Comparison of ENCODE assay signal across 7 cellular contexts in the genomic region with DNA sequence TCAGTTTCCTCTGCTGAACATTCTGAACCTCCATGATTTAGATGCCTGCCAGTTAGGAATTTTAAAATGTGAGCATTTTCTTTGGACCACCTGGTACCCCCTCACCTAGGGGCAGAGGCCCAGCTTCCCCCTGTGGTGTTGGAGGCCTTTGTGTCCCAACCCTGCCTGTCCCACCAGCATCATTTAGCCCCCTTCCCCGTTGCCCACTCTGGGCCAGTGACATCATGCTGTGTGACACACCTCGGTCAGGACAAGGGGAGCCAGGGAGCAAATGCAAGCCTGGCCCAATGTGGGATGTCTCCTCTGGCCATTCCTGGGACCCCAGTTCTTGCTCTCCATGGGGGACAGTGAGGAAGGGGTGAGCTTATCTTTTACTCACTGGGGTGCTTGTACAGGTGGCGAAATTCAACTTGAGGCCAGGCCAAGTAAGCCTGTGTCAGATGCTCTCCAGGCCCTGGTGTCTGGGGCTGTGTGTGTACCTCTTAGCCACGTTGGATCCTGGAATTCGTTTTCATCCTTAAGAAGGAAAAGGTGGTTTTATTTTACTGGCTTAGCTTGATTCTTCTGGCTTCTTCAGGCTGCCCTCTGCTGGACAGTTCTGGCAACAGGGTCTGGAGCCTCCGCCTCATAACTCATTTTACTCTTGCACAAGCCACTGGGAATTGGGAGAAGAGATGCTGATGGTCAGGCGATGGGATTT. TPM values are rescaled to one million over a fixed set of nuclear protein-coding genes. Genes with fewer than 3 reads are reported as not detected.
A peak's percentile ranks its signal among the peaks of the same experiment; 100 is the strongest.
DNase-seq lines count a peak whose midpoint lies in the region; ATAC-seq and TF ChIP-seq lines count a peak whose summit lies in the region.

No MANE protein-coding gene starts in this region.

- no peak overlapping the region for H2AK5ac ChIP-seq in IMR-90 (ENCODE audit: low read depth, low read length)
- no peak overlapping the region for H2AK5ac ChIP-seq in mesendoderm (ENCODE audit: low read length)

- H3K9me3 Mint-ChIP-seq in endodermal cell, result no peaks in the 10 kb centered on the region

- H2BK20ac ChIP-seq in IMR-90 (ENCODE audit: low read depth, low read length), result no peak overlapping the region

- no peaks in the 10 kb centered on the region for H4K20me1 ChIP-seq in IMR-90 (ENCODE audit: insufficient read depth, low read length)

- POLR2A ChIA-PET in IMR-90 (lab: Charles Lee; ENCODE audit: unreplicated experiment), result no interaction called here

- intact Hi-C loops in IMR-90 (cut with micrococcal nuclease) (loop anchor here (1.0 kb wide), 1 partner anchor 202 kb away; no protein-coding TSS in a partner anchor), vagina (cut with DNase I) (no loop called here)

- no peaks in the 10 kb centered on the region for H3K4me1 Mint-ChIP-seq in endodermal cell

- H3K9me1 ChIP-seq in IMR-90 (ENCODE audit: insufficient read depth, low read length), result no peaks in the 10 kb centered on the region

- no TSS peak for BruUV-seq in IMR-90 (replicated peaks; lab: Mats Ljungman, UMichigan)

- H2BK120ac ChIP-seq in IMR-90 (ENCODE audit: low read depth, low read length), result no peak overlapping the region
- H2BK120ac ChIP-seq in mesendoderm (ENCODE audit: low read depth, low read length), result no peak overlapping the region

- H3K4me3 Mint-ChIP-seq in endodermal cell, result no peak overlapping the region

- H3K9ac ChIP-seq in IMR-90 (ENCODE audit: low read depth, low read length) (no peak overlapping the region), endodermal cell (ENCODE audit: extremely low read depth, low read length, poor library complexity, severe bottlenecking) (no peak overlapping the region), mesendoderm (ENCODE audit: low read length) (no peak overlapping the region)

- no peak overlapping the region for H3K18ac ChIP-seq in IMR-90 (ENCODE audit: low read depth, low read length)
- no peak overlapping the region for H3K18ac ChIP-seq in mesendoderm (ENCODE audit: low read length)

- H3K27ac ChIP-seq in IMR-90 (ENCODE audit: insufficient read depth, low read length) (no peak overlapping the region), SJSA1 (no peak overlapping the region), endodermal cell (ENCODE audit: low read depth, low read length) (no peak overlapping the region), mesendoderm (ENCODE audit: low read depth, low read length) (no peak overlapping the region), vagina (no peak overlapping the region)

- H3K36me3 Mint-ChIP-seq in endodermal cell (ENCODE audit: low read depth), result peaks cover 88% of the 10 kb centered on the region

- dilution Hi-C loops in IMR-90 (cut with HindIII; ENCODE audit: low sequenced_read_pairs, unreplicated experiment), result loop anchor here (25.0 kb wide), 1 partner anchor 205 kb away; no protein-coding TSS in a partner anchor

- H2BK15ac ChIP-seq in IMR-90 (ENCODE audit: low read depth, low read length) (no peak overlapping the region), mesendoderm (replicated peaks; ENCODE audit: low read depth) (no peak overlapping the region)

- H3K4ac ChIP-seq in IMR-90 (ENCODE audit: low read depth, low read length) (no peak overlapping the region), mesendoderm (ENCODE audit: low read depth, low read length) (no peak overlapping the region)

- H4K5ac ChIP-seq in IMR-90 (ENCODE audit: low read depth, low read length), result no peak overlapping the region
- H4K5ac ChIP-seq in mesendoderm (ENCODE audit: low read length), result no peak overlapping the region

- no peak overlapping the region for H2AFZ ChIP-seq in IMR-90 (replicated peaks; ENCODE audit: low read length, poor library complexity)

- H3K27me3 Mint-ChIP-seq in endodermal cell (ENCODE audit: insufficient read depth), result no peaks in the 10 kb centered on the region

- TF ChIP-seq CTCF in IMR-90 (conservative IDR thresholded peaks at IDR 0.05; ENCODE audit: low read depth, low read length) (peak; percentile 90), endodermal cell (conservative IDR thresholded peaks at IDR 0.05) (peak; percentile 86), vagina (IDR thresholded peaks at IDR 0.05) (peak; percentile 47 to 71 (median 53))

- H3K27ac Mint-ChIP-seq in endodermal cell, result no peak overlapping the region

- peak; percentile 67 for TF ChIP-seq RAD21 in IMR-90 (IDR thresholded peaks at IDR 0.05; ENCODE audit: low read length)

- no peak for TF ChIP-seq POLR2A in IMR-90 (IDR thresholded peaks at IDR 0.05; ENCODE audit: low read depth, low read length)
- no peak for TF ChIP-seq POLR2A in vagina (IDR thresholded peaks at IDR 0.05)

- no peak overlapping the region for H4K8ac ChIP-seq in IMR-90 (ENCODE audit: low read depth in 2 of 2, low read length in 2 of 2)
- H4K8ac ChIP-seq in mesendoderm (ENCODE audit: low read depth, low read length), result no peak overlapping the region

- H3K79me1 ChIP-seq in IMR-90 (ENCODE audit: low read depth in 1 of 2, low read length in 2 of 2) (no peaks in the 10 kb centered on the region), mesendoderm (ENCODE audit: low read length) (no peaks in the 10 kb centered on the region)

- peaks cover 34% of the 10 kb centered on the region for H3K27me3 ChIP-seq in IMR-90 (ENCODE audit: control insufficient read depth, insufficient read depth, low read length)
- no peaks in the 10 kb centered on the region for H3K27me3 ChIP-seq in SJSA1 (replicated peaks)
- H3K27me3 ChIP-seq in endodermal cell (ENCODE audit: control insufficient read depth, insufficient read depth, low read length, poor library complexity, severe bottlenecking), result no peaks in the 10 kb centered on the region
- no peaks in the 10 kb centered on the region for H3K27me3 ChIP-seq in mesendoderm (ENCODE audit: insufficient read depth, low read length, poor library complexity)
- no peaks in the 10 kb centered on the region for H3K27me3 ChIP-seq in vagina

- no peaks in the 10 kb centered on the region for H3K36me3 ChIP-seq in IMR-90 (ENCODE audit: control insufficient read depth, insufficient read depth, low read length)
- H3K36me3 ChIP-seq in SJSA1, result no peaks in the 10 kb centered on the region
- H3K36me3 ChIP-seq in endodermal cell (ENCODE audit: control insufficient read depth, insufficient read depth, low read length), result peaks cover 94% of the 10 kb centered on the region
- no peaks in the 10 kb centered on the region for H3K36me3 ChIP-seq in mesendoderm (ENCODE audit: control insufficient read depth, insufficient read depth, low read length)
- H3K36me3 ChIP-seq in vagina, result peaks cover 0 to 10% of the 10 kb centered on the region in 2 donors

- H3K56ac ChIP-seq in IMR-90 (ENCODE audit: extremely low read depth, insufficient read depth, low read length), result no peak overlapping the region
- no peak overlapping the region for H3K56ac ChIP-seq in mesendoderm (ENCODE audit: low read length)

- H3K4me1 ChIP-seq in IMR-90 (ENCODE audit: control insufficient read depth, insufficient read depth, low read length) (no peaks in the 10 kb centered on the region), SJSA1 (replicated peaks) (peaks cover 20% of the 10 kb centered on the region), endodermal cell (ENCODE audit: control insufficient read depth, insufficient read depth, low read length) (peaks cover 5% of the 10 kb centered on the region), mesendoderm (ENCODE audit: control insufficient read depth, low read depth, low read length) (no peaks in the 10 kb centered on the region), vagina (peaks cover 27% of the 10 kb centered on the region)

- peak; percentile 94 for ATAC-seq in IMR-90 (ENCODE audit: low read depth)
- ATAC-seq in GM19463 (IDR thresholded peaks at IDR 0.05; ENCODE audit: unreplicated experiment), result no peak

- no peak overlapping the region for H3K4me2 ChIP-seq in IMR-90 (ENCODE audit: low read depth, low read length)
- no peak overlapping the region for H3K4me2 ChIP-seq in mesendoderm (ENCODE audit: low read length)

- H2BK5ac ChIP-seq in IMR-90 (ENCODE audit: low read depth, low read length, poor library complexity, severe bottlenecking), result no peak overlapping the region
- no peak overlapping the region for H2BK5ac ChIP-seq in mesendoderm (ENCODE audit: low read length)

- no peaks in the 10 kb centered on the region for H3K79me2 ChIP-seq in mesendoderm (ENCODE audit: control insufficient read depth, insufficient read depth, low read length)

- no peak overlapping the region for H3K4me3 ChIP-seq in IMR-90 (ENCODE audit: insufficient read depth, low read depth, low read length)
- H3K4me3 ChIP-seq in SJSA1, result no peak overlapping the region
- H3K4me3 ChIP-seq in endodermal cell (ENCODE audit: low read length), result no peak overlapping the region
- no peak overlapping the region for H3K4me3 ChIP-seq in mesendoderm (ENCODE audit: low read length)
- no peak overlapping the region for H3K4me3 ChIP-seq in vagina

- WGBS in IMR-90 (ENCODE audit: extremely low coverage in 2 of 2, insufficient read length in 1 of 2), 2 experiments, result 71% methylated on average over 3 of the region's 7 CpGs; no CpG with 5 or more reads in 1 of the 2 experiments
- WGBS in endodermal cell (ENCODE audit: insufficient coverage in 1 of 2, insufficient read length in 1 of 2), 2 experiments, result 75% methylated on average over 2 to 7 of the region's 7 CpGs
- no CpG with 5 or more reads among the region's 7 CpGs for WGBS in mesendoderm (ENCODE audit: extremely low coverage, insufficient coverage, low lambda C conversion rate)

- no peak overlapping the region for H3K14ac ChIP-seq in IMR-90 (replicated peaks; ENCODE audit: low read depth, low read length)

- in situ Hi-C loops in IMR-90 (cut with MboI; ENCODE audit: low sequenced_read_pairs), result loop anchor here (25.0 kb wide), 2 partner anchors 630 to 730 kb away; partner anchors contain the start of gene TCF12

- H3K9me3 ChIP-seq in IMR-90 (ENCODE audit: control insufficient read depth, insufficient read depth, low read length) (no peaks in the 10 kb centered on the region), SJSA1 (replicated peaks) (0 out of 2 replicates have a peak, but pooled peaks cover 2% of the 10 kb centered on the region), endodermal cell (ENCODE audit: control insufficient read depth, low read length) (no peaks in the 10 kb centered on the region), vagina (no peaks in the 10 kb centered on the region)

- no peak overlapping the region for H4K91ac ChIP-seq in IMR-90 (ENCODE audit: insufficient read depth, low read depth, low read length)

- H3K23ac ChIP-seq in IMR-90 (ENCODE audit: low read depth, low read length), result no peak overlapping the region
- no peak overlapping the region for H3K23ac ChIP-seq in mesendoderm (ENCODE audit: low read length)

- H2AK9ac ChIP-seq in IMR-90 (replicated peaks; ENCODE audit: low read depth, low read length, poor library complexity), result no peak overlapping the region

- CTCF ChIA-PET in IMR-90 (lab: Yijun Ruan, JAX), result interaction anchor here (0.6 to 2.3 kb wide), 11 partner anchors 8 to 829 kb away, joined by 3 to 19 read pairs (median 4); no protein-coding TSS in a partner anchor

- peak; percentile 79 for DNase-seq in ELR (ENCODE audit: low read depth)
- peak; percentile 75 for DNase-seq in IMR-90
- DNase-seq in SJSA1 (ENCODE audit: low read depth in 1 of 2, low spot score in 2 of 2), result peak; percentile 51 to 72
- DNase-seq in endodermal cell, result peak; percentile 91
- peak; percentile 67 for DNase-seq in mesendoderm
- DNase-seq in vagina (ENCODE audit: extremely low spot score in 2 of 2), result peak in 1 of 2 donors; percentile 91

RNA-seq across cellular contexts. Expression of gene MYZAP, which starts 49.7 kb away (rescaled TPM):
- total RNA-seq in IMR-90 (2012; rRNA removed) (not detected in 2 replicates), endodermal cell (under 1 TPM; 0.22 to 0.33 TPM), vagina (15.2 TPM)
- polyA plus RNA-seq in IMR-90 (2012; rRNA removed), result not detected in 2 replicates
- polyA plus RNA-seq in IMR-90 (2012; cell fraction: cytosol; rRNA removed), result not detected in 2 replicates
- polyA plus RNA-seq in IMR-90 (2012; cell fraction: nucleus; rRNA removed; ENCODE audit: low replicate concordance), result not detected in 2 replicates
- total RNA-seq in SJSA1 (2014; rRNA removed; shearing (Covaris generic)), result 0.72 TPM in 1 of 2 replicates, not detected in the other
- 0.78 TPM for polyA plus RNA-seq in endodermal cell (2013, experiment 1 of 2)
- polyA plus RNA-seq in endodermal cell (2013, experiment 2 of 2), result 0.58 TPM
- polyA plus RNA-seq in mesendoderm (2013, experiment 1 of 2), result 0.59 TPM
- 0.81 TPM for polyA plus RNA-seq in mesendoderm (2013, experiment 2 of 2)
